25 cellular contexts compared by ENCODE assay signal in the genomic region with DNA sequence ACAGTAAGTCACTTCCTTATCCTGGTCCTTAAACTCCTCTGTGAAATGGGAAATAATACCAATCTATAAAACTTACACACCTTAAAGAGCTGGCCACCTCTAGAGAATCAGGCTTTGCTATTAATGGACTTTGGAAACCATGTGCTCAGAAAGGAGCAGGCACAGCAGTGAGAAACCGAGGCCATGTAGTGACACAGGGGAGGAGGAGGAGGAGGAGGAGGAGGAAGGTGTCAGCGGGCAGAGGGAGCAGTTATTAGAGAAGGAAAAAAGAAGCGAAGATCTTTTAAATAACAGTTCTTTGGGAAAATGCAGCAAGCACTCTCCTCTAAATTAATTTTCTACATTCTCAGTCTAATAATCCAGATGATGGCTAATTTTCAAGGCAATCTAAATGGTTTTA.
"Had no signal": no experiment of that assay in that cellular context is flagged by ENCODE, and none has a peak within 500 bp of the region (broad histone marks: within the 10 kb centered on the region; RNA-seq: fewer than 3 reads in every experiment).

No MANE protein-coding gene starts in this region.

- H3K9me3 Mint-ChIP-seq: stimulated activated effector memory CD8-positive, alpha-beta T cell treated with anti-CD3 and anti-CD28 coated beads, Interleukin-12 subunit alpha, Interleukin-12 subunit beta, amount 100 ng/mL, for 72 hours had no signal

- H3K4me1 Mint-ChIP-seq: nephron progenitor cell; neural progenitor cell; stimulated activated effector memory CD8-positive, alpha-beta T cell treated with anti-CD3 and anti-CD28 coated beads, Interleukin-12 subunit alpha, Interleukin-12 subunit beta, amount 100 ng/mL, for 72 hours had no signal

- H3K4me2 ChIP-seq: neural progenitor cell had no signal

- H3K36me3 Mint-ChIP-seq: neural progenitor cell had no signal

- H3K4me3 ChIP-seq: left ventricle myocardium inferior, lung, neural progenitor cell, right atrium auricular region, right lobe of liver, skin epidermis, spleen, suprapubic skin, thoracic aorta, tibial artery, upper lobe of right lung had no signal

- H3K27ac ChIP-seq: left ventricle myocardium inferior, neural progenitor cell, neutrophil, parathyroid adenoma, right atrium auricular region, right lobe of liver, skin epidermis, spleen, suprapubic skin, thoracic aorta, tibial artery, upper lobe of right lung had no signal

- H3K79me2 ChIP-seq: parathyroid adenoma had no signal

- H3K27me3 Mint-ChIP-seq: memory B cell; naive thymus-derived CD8-positive, alpha-beta T cell; stimulated activated naive CD8-positive, alpha-beta T cell treated with anti-CD3 and anti-CD28 coated beads, Interleukin-15, Interleukin-2, amounts not matched to agents 100 ng/mL and 50 ng/mL, for 24 hours had no signal

- H3K9me3 ChIP-seq: neutrophil, right lobe of liver, suprapubic skin, thoracic aorta, upper lobe of right lung had no signal

- H3K4me1 ChIP-seq: left ventricle myocardium inferior, neural progenitor cell, parathyroid adenoma, right atrium auricular region, right lobe of liver, suprapubic skin, tibial artery, upper lobe of right lung had no signal

- ATAC-seq: naive thymus-derived CD8-positive, alpha-beta T cell; right lobe of liver; stimulated activated effector memory CD8-positive, alpha-beta T cell treated with anti-CD3 and anti-CD28 coated beads, Interleukin-12 subunit alpha, Interleukin-12 subunit beta, amount 100 ng/mL, for 72 hours; upper lobe of right lung had no signal

- H3K4me3 Mint-ChIP-seq: memory B cell; mesothelial cell of epicardium; naive thymus-derived CD8-positive, alpha-beta T cell; nephron progenitor cell; neural progenitor cell; stimulated activated effector memory CD8-positive, alpha-beta T cell treated with anti-CD3 and anti-CD28 coated beads, Interleukin-12 subunit alpha, Interleukin-12 subunit beta, amount 100 ng/mL, for 72 hours; stimulated activated naive CD8-positive, alpha-beta T cell treated with anti-CD3 and anti-CD28 coated beads, Interleukin-15, Interleukin-2, amounts not matched to agents 100 ng/mL and 50 ng/mL, for 24 hours had no signal

- H3K9ac ChIP-seq: neural progenitor cell, parathyroid adenoma had no signal

- H3K27ac Mint-ChIP-seq: memory B cell; mesothelial cell of epicardium; nephron progenitor cell; neural progenitor cell; stimulated activated effector memory CD8-positive, alpha-beta T cell treated with anti-CD3 and anti-CD28 coated beads, Interleukin-12 subunit alpha, Interleukin-12 subunit beta, amount 100 ng/mL, for 72 hours; stimulated activated naive CD8-positive, alpha-beta T cell treated with anti-CD3 and anti-CD28 coated beads, Interleukin-15, Interleukin-2, amounts not matched to agents 100 ng/mL and 50 ng/mL, for 24 hours had no signal

- H3K27me3 ChIP-seq: neural progenitor cell, neutrophil, right atrium auricular region, right lobe of liver, spleen, suprapubic skin, tibial artery, upper lobe of right lung had no signal

- DNase-seq: hippocampal formation; kidney; left ventricle myocardium inferior; naive thymus-derived CD8-positive, alpha-beta T cell; nephron progenitor cell; occipital lobe; right lobe of liver; spleen; stimulated activated CD4-positive, alpha-beta T cell treated with anti-CD3 and anti-CD28 coated beads, Interleukin-4, amount 100 ng/mL, for 24 hours; stimulated activated naive CD4-positive, alpha-beta T cell; tibial artery; trophoblast cell; upper lobe of right lung had no signal

- H3K36me3 ChIP-seq: neural progenitor cell, right atrium auricular region, right lobe of liver, suprapubic skin, upper lobe of right lung had no signal
